ENCODE assay signal across 1 cellular context in the genomic region with DNA sequence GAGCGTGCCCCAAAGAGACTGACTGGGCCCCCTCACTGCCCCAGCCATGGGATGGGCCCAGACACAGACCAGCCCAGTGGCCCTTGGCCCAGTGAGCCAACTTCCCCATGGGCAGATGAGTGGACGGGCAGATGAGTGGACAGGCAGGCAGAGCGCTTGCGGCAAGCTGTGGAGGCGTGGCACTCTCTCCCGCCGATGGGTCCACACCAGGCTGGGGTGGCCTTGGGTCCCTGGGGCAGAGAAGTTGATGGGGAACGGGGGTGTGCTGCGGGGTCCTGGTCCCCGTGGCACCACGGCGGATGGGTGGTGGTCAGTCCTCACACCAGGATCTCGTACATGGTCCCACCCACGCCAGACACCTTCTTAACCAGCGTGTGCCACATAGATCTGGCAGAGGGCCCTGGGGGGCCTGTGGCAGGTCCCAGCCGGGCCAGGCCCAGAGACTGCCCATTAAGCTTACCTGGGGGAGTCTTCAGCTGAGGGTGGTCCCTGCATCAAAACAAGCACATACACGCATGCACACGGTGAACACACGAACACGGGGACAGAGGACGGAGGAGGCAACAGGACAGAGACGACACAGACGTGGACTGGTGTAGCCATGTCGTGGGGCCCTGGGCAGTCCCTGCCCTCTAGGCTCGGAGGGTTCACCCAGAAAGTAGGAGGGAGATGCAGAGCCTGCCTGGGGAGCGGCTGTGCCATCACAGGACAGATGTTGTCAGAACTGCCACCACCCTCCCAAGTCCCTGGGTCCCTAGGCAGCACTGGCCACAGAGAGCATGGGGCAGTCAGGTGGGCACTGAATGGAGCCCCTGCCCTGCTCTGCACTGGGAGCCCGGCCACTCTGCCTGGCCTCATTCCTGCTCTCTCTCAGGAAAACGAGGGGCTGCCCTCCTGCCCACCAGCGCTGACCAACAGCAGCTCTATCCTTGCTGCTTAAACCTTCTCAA.
TF ChIP-seq lines count a peak whose summit lies in the region.

No MANE protein-coding gene starts in this region.

TF ChIP-seq in H1, 55 proteins besides CTCF, POLR2A, EP300 and RAD21 (continued from another document):
- TF ChIP-seq POU5F1 (IDR thresholded peaks at IDR 0.05; ENCODE audit: low read depth, low read length) (no peak), JUND (IDR thresholded peaks at IDR 0.05; ENCODE audit: low read length) (no peak), RBBP5 (IDR thresholded peaks at IDR 0.05; ENCODE audit: borderline replicate concordance, low read depth, low read length) (no peak), KDM1A (IDR thresholded peaks at IDR 0.05; ENCODE audit: borderline replicate concordance, low read length) (no peak), KDM5A (IDR thresholded peaks at IDR 0.05; ENCODE audit: low read length) (no peak), CBX8 (IDR thresholded peaks at IDR 0.05; ENCODE audit: borderline replicate concordance, low read depth, low read length) (no peak), NRF1 (IDR thresholded peaks at IDR 0.05; ENCODE audit: low read depth, low read length) (no peak), YY1 (IDR thresholded peaks at IDR 0.05; ENCODE audit: low read depth, low read length) (no peak), KDM4A (IDR thresholded peaks at IDR 0.05; ENCODE audit: low read depth, low read length, severe bottlenecking) (no peak), TCF12 (IDR thresholded peaks at IDR 0.05; ENCODE audit: low read depth, low read length) (no peak), MAX (IDR thresholded peaks at IDR 0.05) (no peak), TAF7 (optimal IDR thresholded peaks at IDR 0.05; ENCODE audit: borderline replicate concordance, low read depth, low read length) (no peak), SIRT6 (IDR thresholded peaks at IDR 0.05; ENCODE audit: low read length) (no peak), RXRA (IDR thresholded peaks at IDR 0.05; ENCODE audit: insufficient read depth, low read depth, low read length) (no peak)
- TF ChIP-seq, protein P1, sequence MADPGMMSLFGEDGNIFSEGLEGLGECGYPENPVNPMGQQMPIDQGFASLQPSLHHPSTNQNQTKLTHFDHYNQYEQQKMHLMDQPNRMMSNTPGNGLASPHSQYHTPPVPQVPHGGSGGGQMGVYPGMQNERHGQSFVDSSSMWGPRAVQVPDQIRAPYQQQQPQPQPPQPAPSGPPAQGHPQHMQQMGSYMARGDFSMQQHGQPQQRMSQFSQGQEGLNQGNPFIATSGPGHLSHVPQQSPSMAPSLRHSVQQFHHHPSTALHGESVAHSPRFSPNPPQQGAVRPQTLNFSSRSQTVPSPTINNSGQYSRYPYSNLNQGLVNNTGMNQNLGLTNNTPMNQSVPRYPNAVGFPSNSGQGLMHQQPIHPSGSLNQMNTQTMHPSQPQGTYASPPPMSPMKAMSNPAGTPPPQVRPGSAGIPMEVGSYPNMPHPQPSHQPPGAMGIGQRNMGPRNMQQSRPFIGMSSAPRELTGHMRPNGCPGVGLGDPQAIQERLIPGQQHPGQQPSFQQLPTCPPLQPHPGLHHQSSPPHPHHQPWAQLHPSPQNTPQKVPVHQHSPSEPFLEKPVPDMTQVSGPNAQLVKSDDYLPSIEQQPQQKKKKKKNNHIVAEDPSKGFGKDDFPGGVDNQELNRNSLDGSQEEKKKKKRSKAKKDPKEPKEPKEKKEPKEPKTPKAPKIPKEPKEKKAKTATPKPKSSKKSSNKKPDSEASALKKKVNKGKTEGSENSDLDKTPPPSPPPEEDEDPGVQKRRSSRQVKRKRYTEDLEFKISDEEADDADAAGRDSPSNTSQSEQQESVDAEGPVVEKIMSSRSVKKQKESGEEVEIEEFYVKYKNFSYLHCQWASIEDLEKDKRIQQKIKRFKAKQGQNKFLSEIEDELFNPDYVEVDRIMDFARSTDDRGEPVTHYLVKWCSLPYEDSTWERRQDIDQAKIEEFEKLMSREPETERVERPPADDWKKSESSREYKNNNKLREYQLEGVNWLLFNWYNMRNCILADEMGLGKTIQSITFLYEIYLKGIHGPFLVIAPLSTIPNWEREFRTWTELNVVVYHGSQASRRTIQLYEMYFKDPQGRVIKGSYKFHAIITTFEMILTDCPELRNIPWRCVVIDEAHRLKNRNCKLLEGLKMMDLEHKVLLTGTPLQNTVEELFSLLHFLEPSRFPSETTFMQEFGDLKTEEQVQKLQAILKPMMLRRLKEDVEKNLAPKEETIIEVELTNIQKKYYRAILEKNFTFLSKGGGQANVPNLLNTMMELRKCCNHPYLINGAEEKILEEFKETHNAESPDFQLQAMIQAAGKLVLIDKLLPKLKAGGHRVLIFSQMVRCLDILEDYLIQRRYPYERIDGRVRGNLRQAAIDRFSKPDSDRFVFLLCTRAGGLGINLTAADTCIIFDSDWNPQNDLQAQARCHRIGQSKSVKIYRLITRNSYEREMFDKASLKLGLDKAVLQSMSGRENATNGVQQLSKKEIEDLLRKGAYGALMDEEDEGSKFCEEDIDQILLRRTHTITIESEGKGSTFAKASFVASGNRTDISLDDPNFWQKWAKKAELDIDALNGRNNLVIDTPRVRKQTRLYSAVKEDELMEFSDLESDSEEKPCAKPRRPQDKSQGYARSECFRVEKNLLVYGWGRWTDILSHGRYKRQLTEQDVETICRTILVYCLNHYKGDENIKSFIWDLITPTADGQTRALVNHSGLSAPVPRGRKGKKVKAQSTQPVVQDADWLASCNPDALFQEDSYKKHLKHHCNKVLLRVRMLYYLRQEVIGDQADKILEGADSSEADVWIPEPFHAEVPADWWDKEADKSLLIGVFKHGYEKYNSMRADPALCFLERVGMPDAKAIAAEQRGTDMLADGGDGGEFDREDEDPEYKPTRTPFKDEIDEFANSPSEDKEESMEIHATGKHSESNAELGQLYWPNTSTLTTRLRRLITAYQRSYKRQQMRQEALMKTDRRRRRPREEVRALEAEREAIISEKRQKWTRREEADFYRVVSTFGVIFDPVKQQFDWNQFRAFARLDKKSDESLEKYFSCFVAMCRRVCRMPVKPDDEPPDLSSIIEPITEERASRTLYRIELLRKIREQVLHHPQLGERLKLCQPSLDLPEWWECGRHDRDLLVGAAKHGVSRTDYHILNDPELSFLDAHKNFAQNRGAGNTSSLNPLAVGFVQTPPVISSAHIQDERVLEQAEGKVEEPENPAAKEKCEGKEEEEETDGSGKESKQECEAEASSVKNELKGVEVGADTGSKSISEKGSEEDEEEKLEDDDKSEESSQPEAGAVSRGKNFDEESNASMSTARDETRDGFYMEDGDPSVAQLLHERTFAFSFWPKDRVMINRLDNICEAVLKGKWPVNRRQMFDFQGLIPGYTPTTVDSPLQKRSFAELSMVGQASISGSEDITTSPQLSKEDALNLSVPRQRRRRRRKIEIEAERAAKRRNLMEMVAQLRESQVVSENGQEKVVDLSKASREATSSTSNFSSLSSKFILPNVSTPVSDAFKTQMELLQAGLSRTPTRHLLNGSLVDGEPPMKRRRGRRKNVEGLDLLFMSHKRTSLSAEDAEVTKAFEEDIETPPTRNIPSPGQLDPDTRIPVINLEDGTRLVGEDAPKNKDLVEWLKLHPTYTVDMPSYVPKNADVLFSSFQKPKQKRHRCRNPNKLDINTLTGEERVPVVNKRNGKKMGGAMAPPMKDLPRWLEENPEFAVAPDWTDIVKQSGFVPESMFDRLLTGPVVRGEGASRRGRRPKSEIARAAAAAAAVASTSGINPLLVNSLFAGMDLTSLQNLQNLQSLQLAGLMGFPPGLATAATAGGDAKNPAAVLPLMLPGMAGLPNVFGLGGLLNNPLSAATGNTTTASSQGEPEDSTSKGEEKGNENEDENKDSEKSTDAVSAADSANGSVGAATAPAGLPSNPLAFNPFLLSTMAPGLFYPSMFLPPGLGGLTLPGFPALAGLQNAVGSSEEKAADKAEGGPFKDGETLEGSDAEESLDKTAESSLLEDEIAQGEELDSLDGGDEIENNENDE (IDR thresholded peaks at IDR 0.05; ENCODE audit: insufficient replicate concordance, low read length) = no peak
TF ChIP-seq in H1: peak in this region for 0.
